Comparison of ENCODE assay signal across 8 cellular contexts in the genomic region with DNA sequence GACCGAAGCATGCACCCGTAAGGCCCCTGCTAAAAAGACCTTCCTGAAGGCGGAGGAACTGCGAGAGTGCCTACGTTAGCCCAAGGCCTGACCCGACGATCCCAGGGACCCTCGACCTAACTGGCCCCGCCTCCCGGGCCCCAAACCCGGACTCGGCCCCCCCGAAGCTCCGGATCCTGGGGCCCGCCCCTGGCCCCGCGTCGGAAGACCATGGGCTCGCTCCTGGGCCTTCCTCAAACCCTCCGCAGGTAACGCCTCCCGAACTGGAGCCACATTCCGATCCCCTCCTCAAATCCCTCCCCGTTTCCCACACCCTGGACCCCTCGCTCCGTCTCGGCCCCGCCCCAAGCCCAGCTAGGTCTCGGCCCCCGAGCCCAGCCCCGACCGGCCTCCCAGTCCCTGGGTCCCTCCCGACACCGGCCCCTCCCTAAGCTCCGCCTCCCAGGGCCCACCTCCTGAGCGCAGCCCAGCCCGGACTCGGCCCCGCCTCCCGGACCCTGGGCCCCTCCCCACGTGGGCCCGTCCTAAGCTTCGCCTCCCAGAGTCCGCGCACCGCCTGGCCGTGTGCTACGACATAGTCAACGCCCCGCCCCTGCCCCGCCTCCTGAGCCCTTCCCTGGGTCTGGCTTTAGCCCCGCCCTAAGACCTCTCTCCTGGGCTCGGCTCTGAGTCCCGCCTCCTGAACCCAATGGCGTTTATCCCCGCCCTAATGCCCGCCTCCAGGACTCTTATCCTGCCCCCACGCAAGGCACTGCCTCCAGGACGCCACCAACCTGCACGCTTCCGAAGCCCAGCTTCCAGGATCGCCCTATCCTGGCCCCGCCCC. TPM values are rescaled to one million over a fixed set of nuclear protein-coding genes. Genes with fewer than 3 reads are reported as not detected.
A peak's percentile ranks its signal among the peaks of the same experiment; 100 is the strongest.
DNase-seq lines count a peak whose midpoint lies in the region; ATAC-seq and TF ChIP-seq lines count a peak whose summit lies in the region.
"Not testable (repeated sequence)": the region's sequence is repeated elsewhere in the genome, so short reads cannot be mapped to it uniquely, and the experiment has no call there.

No MANE protein-coding gene starts in this region.

- ATAC-seq in GM19397 (IDR thresholded peaks at IDR 0.05; ENCODE audit: unreplicated experiment) (peak; percentile 78), lower lobe of right lung (peak; percentile 96 to 98)

- DNase-seq in SKM-1 (lab: John Stamatoyannopoulos, UW; ENCODE audit: unreplicated experiment) = peak; percentile 75
- peak; percentile 99 for DNase-seq in activated effector memory CD4-positive, alpha-beta T cell treated with anti-CD3 and anti-CD28 coated beads, Interleukin-2, amount 50 U/mL, for 16 hours
- DNase-seq in epithelial cell of prostate (ENCODE audit: low read depth, low spot score) = peak; percentile 69
- peak; percentile 100 for DNase-seq in lower lobe of right lung
- peak; percentile 97 for DNase-seq in stimulated activated CD4-positive, alpha-beta T cell treated with anti-CD3 and anti-CD28 coated beads, Interleukin-15, amount 100 ng/mL, for 24 hours

- H3F3A ChIP-seq in Loucy (ENCODE audit: low read depth) = not testable (repeated sequence)

- not testable (repeated sequence) for H3K27me3 ChIP-seq in ACC112 (ENCODE audit: insufficient read depth, low read length); Loucy (ENCODE audit: insufficient read depth, low read length, poor library complexity, severe bottlenecking); lower lobe of right lung (ENCODE audit: low read depth)

- H3K4me3 ChIP-seq in ACC112 (ENCODE audit: low read depth, low read length) = peak overlapping the region; percentile 55
- peak overlapping the region; percentile 38 for H3K4me3 ChIP-seq in Loucy (ENCODE audit: low read length, poor library complexity, severe bottlenecking)
- H3K4me3 ChIP-seq in lower lobe of right lung = peak overlapping the region; percentile 75

- not testable (repeated sequence) for H3K9ac ChIP-seq in Loucy (ENCODE audit: low read depth, low read length, poor library complexity, severe bottlenecking)

- H3K27ac ChIP-seq in ACC112 (ENCODE audit: low read depth, low read length) = peak overlapping the region; percentile 62
- peak overlapping the region; percentile 62 for H3K27ac ChIP-seq in epithelial cell of prostate
- H3K27ac ChIP-seq in lower lobe of right lung = peak overlapping the region; percentile 88

- H2AFZ ChIP-seq in ACC112 (ENCODE audit: low read length, unreplicated experiment); Loucy (ENCODE audit: low read length): not testable (repeated sequence)

- intact Hi-C loops in lower lobe of right lung (cut with DNase I) = not testable (repeated sequence)

- not testable (repeated sequence) for H3K79me2 ChIP-seq in ACC112 (ENCODE audit: control insufficient read depth, insufficient read depth, low read length, unreplicated experiment); Loucy (ENCODE audit: insufficient read depth, low read length)

- not testable (repeated sequence) for H3K36me3 ChIP-seq in ACC112 (ENCODE audit: insufficient read depth, low read length); Loucy (ENCODE audit: insufficient read depth, low read length); lower lobe of right lung

- H3K4me2 ChIP-seq in Loucy (ENCODE audit: low read depth, low read length, poor library complexity, severe bottlenecking) = not testable (repeated sequence)

- H4K20me1 ChIP-seq in Loucy (ENCODE audit: insufficient read depth, low read length, poor library complexity, severe bottlenecking) = not testable (repeated sequence)

- not testable (repeated sequence) for H3K9me3 ChIP-seq in Loucy (ENCODE audit: insufficient read depth, low read depth, low read length); lower lobe of right lung

- not testable (repeated sequence) for TF ChIP-seq CTCF in Loucy (conservative IDR thresholded peaks at IDR 0.05; ENCODE audit: low read length); lower lobe of right lung (IDR thresholded peaks at IDR 0.05)

- H3K9me2 ChIP-seq in Loucy (replicated peaks; ENCODE audit: low read depth, low read length) = not testable (repeated sequence)

- not testable (repeated sequence) for H3K4me1 ChIP-seq in ACC112 (ENCODE audit: control insufficient read depth, insufficient read depth, low read length, unreplicated experiment); Loucy (ENCODE audit: insufficient read depth, low read length, poor library complexity, severe bottlenecking); lower lobe of right lung

RNA-seq across cellular contexts. Expression of a gene that starts 17.8 kb away (rescaled TPM):
- total RNA-seq in lower lobe of right lung = not detected

RNA-seq across cellular contexts. Expression of a gene that starts 58.1 kb away (rescaled TPM):
- not detected for total RNA-seq in lower lobe of right lung

Comparison
In these comparisons a context has a peak if more than half of its experiments do, and no peak if none do; other contexts are left out.
1. Peak in every context shown above with its lines: DNase-seq, ATAC-seq, H3K4me3 ChIP-seq and H3K27ac ChIP-seq.